19 cellular contexts compared by ENCODE assay signal in genomic region chr4:58749206-58749605, GRCh38.
DNase-seq lines count a peak whose midpoint lies in the region; TF ChIP-seq lines count a peak whose summit lies in the region.
"Had no signal": no experiment of that assay in that cellular context is flagged by ENCODE, and none has a peak within 500 bp of the region (broad histone marks: within the 10 kb centered on the region; RNA-seq: fewer than 3 reads in every experiment).

No MANE protein-coding gene starts in this region.

- no peak for TF ChIP-seq EP300 in transverse colon (IDR thresholded peaks at IDR 0.05; ENCODE audit: low read depth)

- 33 to 41% methylated on average over 1 to 8 of the region's 8 CpGs for WGBS in transverse colon (ENCODE audit: low coverage in 1 of 2), 2 donors

- peak overlapping the region in 2 of 4 donors; percentile 13 to 52 for H3K27ac ChIP-seq in transverse colon
- H3K27ac ChIP-seq: cardiac muscle cell, gastroesophageal sphincter, psoas muscle, spleen had no signal

- in situ Hi-C loops in transverse colon (cut with MboI; ENCODE audit: low pct_ligation_motif_present in 1 of 4, low pct_unique_long_range_greater_than_20kb in 1 of 4, low sequenced_read_pairs in 3 of 4) = no loop called here

- no peak overlapping the region for H3K4me3 ChIP-seq in transverse colon
- H3K4me3 ChIP-seq: cardiac muscle cell, gastroesophageal sphincter, psoas muscle, spleen had no signal

- no peak for TF ChIP-seq CTCF in transverse colon (IDR thresholded peaks at IDR 0.05)

- H3K9me3 ChIP-seq in transverse colon = no peaks in the 10 kb centered on the region
- H3K9me3 ChIP-seq: gastroesophageal sphincter, psoas muscle had no signal

- H3K27me3 ChIP-seq in transverse colon = no peaks in the 10 kb centered on the region
- H3K27me3 ChIP-seq: cardiac muscle cell, gastroesophageal sphincter, spleen had no signal

- peak; percentile 28 for DNase-seq in NCI-H1436 treated with DMSO at 0.1 percent for 48 hours (lab: John Stamatoyannopoulos, UW)
- DNase-seq in NCI-H1436 (lab: John Stamatoyannopoulos, UW) = no peak
- peak; percentile 52 for DNase-seq in NCI-H510A treated with DMSO at 0.1 percent for 48 hours (lab: John Stamatoyannopoulos, UW)
- peak; percentile 6 for DNase-seq in glomerular visceral epithelial cell (ENCODE audit: extremely low spot score)
- DNase-seq in transverse colon = peak; percentile 73
- DNase-seq in RPMI8226 = no peak
- no peak for DNase-seq in ecto neural progenitor cell (ENCODE audit: low spot score)
- no peak for DNase-seq in NCI-H187 (lab: John Stamatoyannopoulos, UW)
- DNase-seq: activated CD4-positive, alpha-beta T cell treated with anti-CD3 and anti-CD28 coated beads, Interleukin-2, amount 50 U/mL, for 4 hours; activated gamma-delta T cell treated with Interleukin-2 at 50 U/mL for 16 hours; activated T-cell treated with anti-CD3 and anti-CD28 coated beads for 4 hours; erythroblast; NCI-H226; psoas muscle; Right ventricle myocardium superior; spleen; T-cell had no signal

- H3K4me1 ChIP-seq in transverse colon = peaks cover 0 to 13% (median 4%) of the 10 kb centered on the region in 4 donors
- H3K4me1 ChIP-seq: gastroesophageal sphincter, psoas muscle, spleen had no signal

- TF ChIP-seq POLR2A in transverse colon (IDR thresholded peaks at IDR 0.05) = no peak

- intact Hi-C loops in transverse colon (cut with DNase I; ENCODE audit: low total_unique reads) = no loop called here

- H3K36me3 ChIP-seq in transverse colon = no peaks in the 10 kb centered on the region
- H3K36me3 ChIP-seq: cardiac muscle cell, gastroesophageal sphincter, spleen had no signal

Comparison
In these comparisons a context has a peak if more than half of its experiments do, and no peak if none do; other contexts are left out.
1. DNase-seq: peak in NCI-H1436 treated with DMSO at 0.1 percent for 48 hours (single experiment), NCI-H510A treated with DMSO at 0.1 percent for 48 hours (single experiment), glomerular visceral epithelial cell (single experiment) and transverse colon (single experiment); none in NCI-H1436 (single experiment), RPMI8226 (single experiment), ecto neural progenitor cell (single experiment) and NCI-H187 (0 of 2).